In the genomic region with DNA sequence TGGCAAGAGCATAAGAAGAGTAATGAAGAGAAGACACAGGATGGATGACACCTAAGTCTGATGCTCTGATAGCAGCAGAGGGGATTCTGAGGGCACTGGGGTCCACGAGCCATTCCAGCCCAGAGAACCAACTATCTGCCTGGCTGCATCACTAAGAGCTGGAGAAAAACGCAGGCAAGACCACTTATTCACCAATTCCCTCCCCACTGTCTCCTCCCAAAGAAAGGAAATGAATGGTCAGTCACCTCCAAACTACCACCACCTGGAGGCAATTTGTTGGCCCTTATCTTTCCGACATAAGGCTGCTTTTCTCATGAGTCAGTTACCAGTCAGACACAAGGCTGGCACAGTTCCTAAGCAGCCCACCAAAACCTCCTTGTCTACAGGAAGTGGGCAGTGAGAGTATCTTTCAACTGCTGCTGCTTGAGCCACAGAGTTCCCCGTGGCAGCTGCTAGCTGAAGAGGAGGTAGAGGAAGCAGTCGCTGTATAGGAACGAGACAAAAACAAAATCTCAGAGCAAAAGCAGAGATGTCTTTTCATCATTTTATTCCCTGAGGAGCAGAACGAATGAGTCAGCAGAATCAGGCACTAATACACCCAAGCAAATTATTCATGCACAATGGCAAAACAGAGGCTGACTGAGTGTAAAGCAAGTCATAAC, we compare ENCODE assay signal across 8 cellular contexts.
DNase-seq lines count a peak whose midpoint lies in the region; ATAC-seq, FAIRE-seq and TF ChIP-seq lines count a peak whose summit lies in the region.

No MANE protein-coding gene starts in this region.

- FAIRE-seq in GM12891 (lab: Jason Lieb, UNC) = peak; percentile 85

- peak; percentile 72 to 74 for ATAC-seq in activated T-cell treated with anti-CD3 and anti-CD28 coated beads, Interleukin-2, amount 50 U/mL, for 4 hours

- TF ChIP-seq POLR2A in GM12891 (IDR thresholded peaks at IDR 0.05; ENCODE audit: low read depth, low read length) = no peak

- H3K4me1 Mint-ChIP-seq in activated T-cell treated with anti-CD3 and anti-CD28 coated beads, Interleukin-2, amount 50 U/mL, for 4 hours (ENCODE audit: low read depth) = peaks cover 58% of the 10 kb centered on the region

- H3K27me3 Mint-ChIP-seq in activated T-cell treated with anti-CD3 and anti-CD28 coated beads, Interleukin-2, amount 50 U/mL, for 4 hours (ENCODE audit: low read depth) = no peaks in the 10 kb centered on the region

- H3K9me3 Mint-ChIP-seq in activated T-cell treated with anti-CD3 and anti-CD28 coated beads, Interleukin-2, amount 50 U/mL, for 4 hours = no peaks in the 10 kb centered on the region

- DNase-seq in GM12891 (ENCODE audit: insufficient read length, low spot score) = no peak
- peak; percentile 8 for DNase-seq in NCI-H460 (ENCODE audit: extremely low read depth, low read depth)
- peak; percentile 49 for DNase-seq in activated T-cell treated with anti-CD3 and anti-CD28 coated beads, Interleukin-2, amount 50 U/mL, for 4 hours
- DNase-seq in glomerular visceral epithelial cell (ENCODE audit: extremely low spot score) = peak; percentile 97
- peak; percentile 25 for DNase-seq in stimulated activated CD8-positive, alpha-beta memory T cell treated with anti-CD3 and anti-CD28 coated beads, Interleukin-12 subunit alpha, Interleukin-12 subunit beta, amount 100 ng/mL, for 24 hours (ENCODE audit: extremely low read depth)
- DNase-seq in NCI-H146 treated with DMSO at 0.1 percent for 48 hours (lab: John Stamatoyannopoulos, UW; ENCODE audit: unreplicated experiment) = no peak
- no peak for DNase-seq in NCI-H748 treated with DMSO at 0.1 percent for 48 hours (lab: John Stamatoyannopoulos, UW)
- no peak for DNase-seq in cortex of kidney (lab: John Stamatoyannopoulos, UW)

- peak overlapping the region; percentile 35 for H3K4me3 Mint-ChIP-seq in activated T-cell treated with anti-CD3 and anti-CD28 coated beads, Interleukin-2, amount 50 U/mL, for 4 hours

- peaks cover 20% of the 10 kb centered on the region for H3K36me3 Mint-ChIP-seq in activated T-cell treated with anti-CD3 and anti-CD28 coated beads, Interleukin-2, amount 50 U/mL, for 4 hours (ENCODE audit: insufficient read depth)

TF ChIP-seq in GM12891, 5 proteins besides CTCF, POLR2A, EP300 and RAD21:
- TF ChIP-seq SPI1 (IDR thresholded peaks at IDR 0.05; ENCODE audit: low read depth, low read length) = no peak
- no peak for TF ChIP-seq POU2F2 (IDR thresholded peaks at IDR 0.05; ENCODE audit: low read depth, low read length)
- TF ChIP-seq TAF1 (IDR thresholded peaks at IDR 0.05; ENCODE audit: low read depth, low read length) = no peak

Comparison
In these comparisons a context has a peak if more than half of its experiments do, and no peak if none do; other contexts are left out.
1. DNase-seq: peak in NCI-H460 (single experiment), activated T-cell treated with anti-CD3 and anti-CD28 coated beads, Interleukin-2, amount 50 U/mL, for 4 hours (single experiment), glomerular visceral epithelial cell (single experiment) and stimulated activated CD8-positive, alpha-beta memory T cell treated with anti-CD3 and anti-CD28 coated beads, Interleukin-12 subunit alpha, Interleukin-12 subunit beta, amount 100 ng/mL, for 24 hours (single experiment); none in GM12891 (single experiment), NCI-H146 treated with DMSO at 0.1 percent for 48 hours (single experiment), NCI-H748 treated with DMSO at 0.1 percent for 48 hours (single experiment) and cortex of kidney (single experiment).